In genomic region chr12:51048601-51049369, GRCh38 we compare ENCODE assay signal across 8 cellular contexts. TPM values are rescaled to one million over a fixed set of nuclear protein-coding genes. Genes with fewer than 3 reads are reported as not detected.
DNase-seq lines count a peak whose midpoint lies in the region; ATAC-seq and TF ChIP-seq lines count a peak whose summit lies in the region.

No MANE protein-coding gene starts in this region.

- H3K4me3 Mint-ChIP-seq in activated T-helper 17 cell treated with anti-CD3 and anti-CD28 coated beads, Interleukin-2, amount 50 U/mL, for 72 hours, result peak overlapping the region; percentile 98
- H3K4me3 Mint-ChIP-seq in stimulated activated naive B cell treated with anti-CD40 and anti-IgM and Interleukin-4, amounts not matched to agents 10 μg/mL and 1 μg/mL and 100 μg/mL, for 72 hours, result peak overlapping the region; percentile 97 to 99

- H3K4me1 Mint-ChIP-seq in activated T-helper 17 cell treated with anti-CD3 and anti-CD28 coated beads, Interleukin-2, amount 50 U/mL, for 72 hours, result peaks cover 16% of the 10 kb centered on the region
- H3K4me1 Mint-ChIP-seq in stimulated activated naive B cell treated with anti-CD40 and anti-IgM and Interleukin-4, amounts not matched to agents 10 μg/mL and 1 μg/mL and 100 μg/mL, for 72 hours, result peaks cover 18 to 35% of the 10 kb centered on the region in 2 donors

- ATAC-seq in Right ventricle myocardium superior (ENCODE audit: poor library complexity), result no peak
- ATAC-seq in activated T-helper 17 cell treated with anti-CD3 and anti-CD28 coated beads, Interleukin-2, amount 50 U/mL, for 72 hours (replicated peaks), result no peak
- ATAC-seq in stimulated activated naive B cell treated with anti-CD40 and anti-IgM and Interleukin-4, amounts not matched to agents 10 μg/mL and 1 μg/mL and 100 μg/mL, for 72 hours (replicated peaks), result no peak
- no peak for ATAC-seq in GM19455 (IDR thresholded peaks at IDR 0.05; ENCODE audit: unreplicated experiment)

- H3K36me3 ChIP-seq in left ventricle myocardium inferior (peaks cover 32% of the 10 kb centered on the region), iPS-18a (ENCODE audit: control insufficient read depth, low read depth, low read length) (peaks cover 8% of the 10 kb centered on the region)

- no peaks in the 10 kb centered on the region for H3K27me3 ChIP-seq in left ventricle myocardium inferior (ENCODE audit: low read depth)
- no peaks in the 10 kb centered on the region for H3K27me3 ChIP-seq in iPS-18a (ENCODE audit: control insufficient read depth, insufficient read depth, low read length)

- peaks cover 56% of the 10 kb centered on the region for H3K36me3 Mint-ChIP-seq in activated T-helper 17 cell treated with anti-CD3 and anti-CD28 coated beads, Interleukin-2, amount 50 U/mL, for 72 hours (ENCODE audit: low read depth)
- H3K36me3 Mint-ChIP-seq in stimulated activated naive B cell treated with anti-CD40 and anti-IgM and Interleukin-4, amounts not matched to agents 10 μg/mL and 1 μg/mL and 100 μg/mL, for 72 hours, result peaks cover 13% of the 10 kb centered on the region in 2 donors

- DNase-seq in left ventricle myocardium inferior, result no peak
- no peak for DNase-seq in Right ventricle myocardium superior
- DNase-seq in stimulated activated naive B cell treated with anti-CD40 and anti-IgM and Interleukin-4, amounts not matched to agents 10 μg/mL and 1 μg/mL and 100 μg/mL, for 72 hours, result no peak
- no peak for DNase-seq in NK-92 (lab: John Stamatoyannopoulos, UW; ENCODE audit: unreplicated experiment)
- DNase-seq in COLO829 (ENCODE audit: low spot score), result no peak

- intact Hi-C loops in left ventricle myocardium inferior (cut with micrococcal nuclease) (no loop called here), Right ventricle myocardium superior (cut with DNase I) (loop anchor here (2.0 kb wide), 1 partner anchor 292 kb away; no protein-coding TSS in a partner anchor)

- no peaks in the 10 kb centered on the region for H3K9me3 ChIP-seq in left ventricle myocardium inferior (replicated peaks)
- no peaks in the 10 kb centered on the region for H3K9me3 ChIP-seq in iPS-18a (ENCODE audit: control insufficient read depth, low read depth, low read length)

- H3K27ac ChIP-seq in left ventricle myocardium inferior (replicated peaks) (peak overlapping the region; percentile 99), iPS-18a (ENCODE audit: low read length) (peak overlapping the region; percentile 25)

- no peaks in the 10 kb centered on the region for H3K9me3 Mint-ChIP-seq in activated T-helper 17 cell treated with anti-CD3 and anti-CD28 coated beads, Interleukin-2, amount 50 U/mL, for 72 hours
- H3K9me3 Mint-ChIP-seq in stimulated activated naive B cell treated with anti-CD40 and anti-IgM and Interleukin-4, amounts not matched to agents 10 μg/mL and 1 μg/mL and 100 μg/mL, for 72 hours, result no peaks in the 10 kb centered on the region

- H3K4me1 ChIP-seq in left ventricle myocardium inferior (peaks cover 33% of the 10 kb centered on the region), iPS-18a (ENCODE audit: control insufficient read depth, low read depth, low read length) (peaks cover 6% of the 10 kb centered on the region)

- H3K27me3 Mint-ChIP-seq in activated T-helper 17 cell treated with anti-CD3 and anti-CD28 coated beads, Interleukin-2, amount 50 U/mL, for 72 hours, result no peaks in the 10 kb centered on the region
- no peaks in the 10 kb centered on the region for H3K27me3 Mint-ChIP-seq in stimulated activated naive B cell treated with anti-CD40 and anti-IgM and Interleukin-4, amounts not matched to agents 10 μg/mL and 1 μg/mL and 100 μg/mL, for 72 hours

- H3K4me3 ChIP-seq in left ventricle myocardium inferior (peak overlapping the region; percentile 89), iPS-18a (ENCODE audit: low read length) (peak overlapping the region; percentile 81)

- peak overlapping the region; percentile 95 for H3K27ac Mint-ChIP-seq in activated T-helper 17 cell treated with anti-CD3 and anti-CD28 coated beads, Interleukin-2, amount 50 U/mL, for 72 hours
- H3K27ac Mint-ChIP-seq in stimulated activated naive B cell treated with anti-CD40 and anti-IgM and Interleukin-4, amounts not matched to agents 10 μg/mL and 1 μg/mL and 100 μg/mL, for 72 hours, result peak overlapping the region; percentile 97

- peak overlapping the region; percentile 75 for H3K9ac ChIP-seq in iPS-18a (ENCODE audit: low read length)

- no peak for TF ChIP-seq CTCF in left ventricle myocardium inferior (IDR thresholded peaks at IDR 0.05; ENCODE audit: borderline replicate concordance)

RNA-seq across cellular contexts. Expression of gene LETMD1, which starts 0.7 kb away (rescaled TPM):
- 20.6 TPM for total RNA-seq in left ventricle myocardium inferior
- 19.7 TPM for total RNA-seq in Right ventricle myocardium superior
- total RNA-seq in activated T-helper 17 cell treated with anti-CD3 and anti-CD28 coated beads, Interleukin-2, amount 50 U/mL, for 72 hours, result 10 to 100 TPM; 74.8 to 90.2 TPM

RNA-seq across cellular contexts. Expression of gene SLC11A2, which starts 22.6 kb away (rescaled TPM):
- total RNA-seq in left ventricle myocardium inferior (25.1 TPM), Right ventricle myocardium superior (23.7 TPM)
- total RNA-seq in activated T-helper 17 cell treated with anti-CD3 and anti-CD28 coated beads, Interleukin-2, amount 50 U/mL, for 72 hours, result 10 to 100 TPM; 51.8 to 56.3 TPM

RNA-seq across cellular contexts. Expression of gene CSRNP2, which starts 34.6 kb away (rescaled TPM):
- total RNA-seq in left ventricle myocardium inferior, result 21.8 TPM
- 20.0 TPM for total RNA-seq in Right ventricle myocardium superior
- 10 to 100 TPM; 14.4 to 16.1 TPM for total RNA-seq in activated T-helper 17 cell treated with anti-CD3 and anti-CD28 coated beads, Interleukin-2, amount 50 U/mL, for 72 hours
